ENCODE assay signal across 1 cellular context in genomic region chr3:15750143-15750542, GRCh38.
TF ChIP-seq lines count a peak whose summit lies in the region.

No MANE protein-coding gene starts in this region.

TF ChIP-seq in A549, 52 proteins besides CTCF, POLR2A, EP300 and RAD21 (continued from another document):
- TF ChIP-seq, protein P1, sequence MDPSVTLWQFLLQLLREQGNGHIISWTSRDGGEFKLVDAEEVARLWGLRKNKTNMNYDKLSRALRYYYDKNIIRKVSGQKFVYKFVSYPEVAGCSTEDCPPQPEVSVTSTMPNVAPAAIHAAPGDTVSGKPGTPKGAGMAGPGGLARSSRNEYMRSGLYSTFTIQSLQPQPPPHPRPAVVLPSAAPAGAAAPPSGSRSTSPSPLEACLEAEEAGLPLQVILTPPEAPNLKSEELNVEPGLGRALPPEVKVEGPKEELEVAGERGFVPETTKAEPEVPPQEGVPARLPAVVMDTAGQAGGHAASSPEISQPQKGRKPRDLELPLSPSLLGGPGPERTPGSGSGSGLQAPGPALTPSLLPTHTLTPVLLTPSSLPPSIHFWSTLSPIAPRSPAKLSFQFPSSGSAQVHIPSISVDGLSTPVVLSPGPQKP (IDR thresholded peaks at IDR 0.05; ENCODE audit: low read depth, low read length), result no peak
- TF ChIP-seq CHD2 (IDR thresholded peaks at IDR 0.05; ENCODE audit: low read length, partially characterized antibody) (no peak), MAX (IDR thresholded peaks at IDR 0.05) (no peak), SREBF2 (IDR thresholded peaks at IDR 0.05) (no peak), KDM5A (IDR thresholded peaks at IDR 0.05) (no peak)
